Comparison of ENCODE assay signal across 2 cellular contexts in the genomic region with DNA sequence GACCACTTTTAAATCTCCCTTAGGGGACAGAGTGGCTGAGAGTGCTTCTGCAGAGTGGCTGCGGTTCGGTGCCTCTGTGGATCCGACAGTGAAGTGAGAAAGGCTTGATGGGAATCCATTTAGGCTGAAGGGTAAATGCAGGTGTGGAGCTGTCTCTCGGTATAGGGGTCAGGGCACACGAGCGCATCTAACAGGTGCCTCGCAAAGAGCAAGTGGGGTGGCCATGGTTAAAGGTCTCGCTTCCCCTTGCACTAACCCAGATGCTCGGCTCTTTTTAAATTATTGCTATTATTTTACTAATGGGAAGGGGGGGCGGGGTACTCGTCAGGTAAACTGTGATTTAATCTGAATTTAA.
TF ChIP-seq lines count a peak whose summit lies in the region.

No MANE protein-coding gene starts in this region.

TF ChIP-seq in SK-N-SH, 30 proteins besides CTCF, POLR2A, EP300 and RAD21 (continued from another document):
- TF ChIP-seq, protein P1, sequence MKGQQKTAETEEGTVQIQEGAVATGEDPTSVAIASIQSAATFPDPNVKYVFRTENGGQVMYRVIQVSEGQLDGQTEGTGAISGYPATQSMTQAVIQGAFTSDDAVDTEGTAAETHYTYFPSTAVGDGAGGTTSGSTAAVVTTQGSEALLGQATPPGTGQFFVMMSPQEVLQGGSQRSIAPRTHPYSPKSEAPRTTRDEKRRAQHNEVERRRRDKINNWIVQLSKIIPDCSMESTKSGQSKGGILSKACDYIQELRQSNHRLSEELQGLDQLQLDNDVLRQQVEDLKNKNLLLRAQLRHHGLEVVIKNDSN (IDR thresholded peaks at IDR 0.05; ENCODE audit: borderline replicate concordance, low read depth) = no peak
- TF ChIP-seq RXRA (IDR thresholded peaks at IDR 0.05; ENCODE audit: borderline replicate concordance, low read depth) (no peak), ELF1 (IDR thresholded peaks at IDR 0.05) (no peak), EZH2phosphoT487 (IDR thresholded peaks at IDR 0.05; ENCODE audit: borderline replicate concordance, low read depth) (no peak), RCOR1 (IDR thresholded peaks at IDR 0.05; ENCODE audit: low read length) (no peak)
- TF ChIP-seq, protein P2, sequence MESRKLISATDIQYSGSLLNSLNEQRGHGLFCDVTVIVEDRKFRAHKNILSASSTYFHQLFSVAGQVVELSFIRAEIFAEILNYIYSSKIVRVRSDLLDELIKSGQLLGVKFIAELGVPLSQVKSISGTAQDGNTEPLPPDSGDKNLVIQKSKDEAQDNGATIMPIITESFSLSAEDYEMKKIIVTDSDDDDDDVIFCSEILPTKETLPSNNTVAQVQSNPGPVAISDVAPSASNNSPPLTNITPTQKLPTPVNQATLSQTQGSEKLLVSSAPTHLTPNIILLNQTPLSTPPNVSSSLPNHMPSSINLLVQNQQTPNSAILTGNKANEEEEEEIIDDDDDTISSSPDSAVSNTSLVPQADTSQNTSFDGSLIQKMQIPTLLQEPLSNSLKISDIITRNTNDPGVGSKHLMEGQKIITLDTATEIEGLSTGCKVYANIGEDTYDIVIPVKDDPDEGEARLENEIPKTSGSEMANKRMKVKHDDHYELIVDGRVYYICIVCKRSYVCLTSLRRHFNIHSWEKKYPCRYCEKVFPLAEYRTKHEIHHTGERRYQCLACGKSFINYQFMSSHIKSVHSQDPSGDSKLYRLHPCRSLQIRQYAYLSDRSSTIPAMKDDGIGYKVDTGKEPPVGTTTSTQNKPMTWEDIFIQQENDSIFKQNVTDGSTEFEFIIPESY (IDR thresholded peaks at IDR 0.05; ENCODE audit: borderline replicate concordance, low read depth) = no peak

TF ChIP-seq in SK-N-SH treated with all-trans-retinoic acid at 6 μM for 48 hours, 23 proteins besides CTCF, POLR2A, EP300 and RAD21 (continued from another document):
- TF ChIP-seq, protein P3, sequence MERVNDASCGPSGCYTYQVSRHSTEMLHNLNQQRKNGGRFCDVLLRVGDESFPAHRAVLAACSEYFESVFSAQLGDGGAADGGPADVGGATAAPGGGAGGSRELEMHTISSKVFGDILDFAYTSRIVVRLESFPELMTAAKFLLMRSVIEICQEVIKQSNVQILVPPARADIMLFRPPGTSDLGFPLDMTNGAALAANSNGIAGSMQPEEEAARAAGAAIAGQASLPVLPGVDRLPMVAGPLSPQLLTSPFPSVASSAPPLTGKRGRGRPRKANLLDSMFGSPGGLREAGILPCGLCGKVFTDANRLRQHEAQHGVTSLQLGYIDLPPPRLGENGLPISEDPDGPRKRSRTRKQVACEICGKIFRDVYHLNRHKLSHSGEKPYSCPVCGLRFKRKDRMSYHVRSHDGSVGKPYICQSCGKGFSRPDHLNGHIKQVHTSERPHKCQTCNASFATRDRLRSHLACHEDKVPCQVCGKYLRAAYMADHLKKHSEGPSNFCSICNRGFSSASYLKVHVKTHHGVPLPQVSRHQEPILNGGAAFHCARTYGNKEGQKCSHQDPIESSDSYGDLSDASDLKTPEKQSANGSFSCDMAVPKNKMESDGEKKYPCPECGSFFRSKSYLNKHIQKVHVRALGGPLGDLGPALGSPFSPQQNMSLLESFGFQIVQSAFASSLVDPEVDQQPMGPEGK (CRISPR knock-in tag; IDR thresholded peaks at IDR 0.05; ENCODE audit: borderline replicate concordance) = no peak
- TF ChIP-seq, protein P4, sequence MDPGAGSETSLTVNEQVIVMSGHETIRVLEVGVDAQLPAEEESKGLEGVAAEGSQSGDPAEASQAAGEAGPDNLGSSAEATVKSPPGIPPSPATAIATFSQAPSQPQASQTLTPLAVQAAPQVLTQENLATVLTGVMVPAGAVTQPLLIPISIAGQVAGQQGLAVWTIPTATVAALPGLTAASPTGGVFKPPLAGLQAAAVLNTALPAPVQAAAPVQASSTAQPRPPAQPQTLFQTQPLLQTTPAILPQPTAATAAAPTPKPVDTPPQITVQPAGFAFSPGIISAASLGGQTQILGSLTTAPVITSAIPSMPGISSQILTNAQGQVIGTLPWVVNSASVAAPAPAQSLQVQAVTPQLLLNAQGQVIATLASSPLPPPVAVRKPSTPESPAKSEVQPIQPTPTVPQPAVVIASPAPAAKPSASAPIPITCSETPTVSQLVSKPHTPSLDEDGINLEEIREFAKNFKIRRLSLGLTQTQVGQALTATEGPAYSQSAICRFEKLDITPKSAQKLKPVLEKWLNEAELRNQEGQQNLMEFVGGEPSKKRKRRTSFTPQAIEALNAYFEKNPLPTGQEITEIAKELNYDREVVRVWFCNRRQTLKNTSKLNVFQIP (CRISPR knock-in tag; IDR thresholded peaks at IDR 0.05; ENCODE audit: borderline replicate concordance, low read depth) = no peak
- TF ChIP-seq, protein P5, sequence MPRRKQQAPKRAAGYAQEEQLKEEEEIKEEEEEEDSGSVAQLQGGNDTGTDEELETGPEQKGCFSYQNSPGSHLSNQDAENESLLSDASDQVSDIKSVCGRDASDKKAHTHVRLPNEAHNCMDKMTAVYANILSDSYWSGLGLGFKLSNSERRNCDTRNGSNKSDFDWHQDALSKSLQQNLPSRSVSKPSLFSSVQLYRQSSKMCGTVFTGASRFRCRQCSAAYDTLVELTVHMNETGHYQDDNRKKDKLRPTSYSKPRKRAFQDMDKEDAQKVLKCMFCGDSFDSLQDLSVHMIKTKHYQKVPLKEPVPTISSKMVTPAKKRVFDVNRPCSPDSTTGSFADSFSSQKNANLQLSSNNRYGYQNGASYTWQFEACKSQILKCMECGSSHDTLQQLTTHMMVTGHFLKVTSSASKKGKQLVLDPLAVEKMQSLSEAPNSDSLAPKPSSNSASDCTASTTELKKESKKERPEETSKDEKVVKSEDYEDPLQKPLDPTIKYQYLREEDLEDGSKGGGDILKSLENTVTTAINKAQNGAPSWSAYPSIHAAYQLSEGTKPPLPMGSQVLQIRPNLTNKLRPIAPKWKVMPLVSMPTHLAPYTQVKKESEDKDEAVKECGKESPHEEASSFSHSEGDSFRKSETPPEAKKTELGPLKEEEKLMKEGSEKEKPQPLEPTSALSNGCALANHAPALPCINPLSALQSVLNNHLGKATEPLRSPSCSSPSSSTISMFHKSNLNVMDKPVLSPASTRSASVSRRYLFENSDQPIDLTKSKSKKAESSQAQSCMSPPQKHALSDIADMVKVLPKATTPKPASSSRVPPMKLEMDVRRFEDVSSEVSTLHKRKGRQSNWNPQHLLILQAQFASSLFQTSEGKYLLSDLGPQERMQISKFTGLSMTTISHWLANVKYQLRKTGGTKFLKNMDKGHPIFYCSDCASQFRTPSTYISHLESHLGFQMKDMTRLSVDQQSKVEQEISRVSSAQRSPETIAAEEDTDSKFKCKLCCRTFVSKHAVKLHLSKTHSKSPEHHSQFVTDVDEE (CRISPR knock-in tag; IDR thresholded peaks at IDR 0.05) = no peak
- TF ChIP-seq GLIS3 (CRISPR knock-in tag; IDR thresholded peaks at IDR 0.05) = no peak
- no peak for TF ChIP-seq TOX (CRISPR knock-in tag; IDR thresholded peaks at IDR 0.05; ENCODE audit: borderline replicate concordance)
- no peak for TF ChIP-seq ISL1 (CRISPR knock-in tag; IDR thresholded peaks at IDR 0.05)
- no peak for TF ChIP-seq SNAI2 (CRISPR knock-in tag; IDR thresholded peaks at IDR 0.05)
- no peak for TF ChIP-seq CSDC2 (CRISPR knock-in tag; IDR thresholded peaks at IDR 0.05)
- TF ChIP-seq ZNF565 (CRISPR knock-in tag; conservative IDR thresholded peaks at IDR 0.05; ENCODE audit: low read depth) = no peak
- TF ChIP-seq, protein P6, sequence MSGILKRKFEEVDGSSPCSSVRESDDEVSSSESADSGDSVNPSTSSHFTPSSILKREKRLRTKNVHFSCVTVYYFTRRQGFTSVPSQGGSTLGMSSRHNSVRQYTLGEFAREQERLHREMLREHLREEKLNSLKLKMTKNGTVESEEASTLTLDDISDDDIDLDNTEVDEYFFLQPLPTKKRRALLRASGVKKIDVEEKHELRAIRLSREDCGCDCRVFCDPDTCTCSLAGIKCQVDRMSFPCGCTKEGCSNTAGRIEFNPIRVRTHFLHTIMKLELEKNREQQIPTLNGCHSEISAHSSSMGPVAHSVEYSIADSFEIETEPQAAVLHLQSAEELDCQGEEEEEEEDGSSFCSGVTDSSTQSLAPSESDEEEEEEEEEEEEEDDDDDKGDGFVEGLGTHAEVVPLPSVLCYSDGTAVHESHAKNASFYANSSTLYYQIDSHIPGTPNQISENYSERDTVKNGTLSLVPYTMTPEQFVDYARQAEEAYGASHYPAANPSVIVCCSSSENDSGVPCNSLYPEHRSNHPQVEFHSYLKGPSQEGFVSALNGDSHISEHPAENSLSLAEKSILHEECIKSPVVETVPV (CRISPR knock-in tag; IDR thresholded peaks at IDR 0.05) = no peak
- no peak for TF ChIP-seq TCF4 (CRISPR knock-in tag; IDR thresholded peaks at IDR 0.05; ENCODE audit: borderline replicate concordance)
- TF ChIP-seq, protein P7, sequence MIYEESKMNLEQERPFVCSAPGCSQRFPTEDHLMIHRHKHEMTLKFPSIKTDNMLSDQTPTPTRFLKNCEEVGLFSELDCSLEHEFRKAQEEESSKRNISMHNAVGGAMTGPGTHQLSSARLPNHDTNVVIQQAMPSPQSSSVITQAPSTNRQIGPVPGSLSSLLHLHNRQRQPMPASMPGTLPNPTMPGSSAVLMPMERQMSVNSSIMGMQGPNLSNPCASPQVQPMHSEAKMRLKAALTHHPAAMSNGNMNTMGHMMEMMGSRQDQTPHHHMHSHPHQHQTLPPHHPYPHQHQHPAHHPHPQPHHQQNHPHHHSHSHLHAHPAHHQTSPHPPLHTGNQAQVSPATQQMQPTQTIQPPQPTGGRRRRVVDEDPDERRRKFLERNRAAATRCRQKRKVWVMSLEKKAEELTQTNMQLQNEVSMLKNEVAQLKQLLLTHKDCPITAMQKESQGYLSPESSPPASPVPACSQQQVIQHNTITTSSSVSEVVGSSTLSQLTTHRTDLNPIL (CRISPR knock-in tag; IDR thresholded peaks at IDR 0.05; ENCODE audit: low read depth) = no peak
- no peak for TF ChIP-seq BACH2 (CRISPR knock-in tag; IDR thresholded peaks at IDR 0.05; ENCODE audit: borderline replicate concordance)
- TF ChIP-seq ZNF8 (CRISPR knock-in tag; IDR thresholded peaks at IDR 0.05) = no peak
- TF ChIP-seq RARB (CRISPR knock-in tag; IDR thresholded peaks at IDR 0.05) = no peak
- no peak for TF ChIP-seq ZNF70 (CRISPR knock-in tag; IDR thresholded peaks at IDR 0.05)
